In the genomic region with DNA sequence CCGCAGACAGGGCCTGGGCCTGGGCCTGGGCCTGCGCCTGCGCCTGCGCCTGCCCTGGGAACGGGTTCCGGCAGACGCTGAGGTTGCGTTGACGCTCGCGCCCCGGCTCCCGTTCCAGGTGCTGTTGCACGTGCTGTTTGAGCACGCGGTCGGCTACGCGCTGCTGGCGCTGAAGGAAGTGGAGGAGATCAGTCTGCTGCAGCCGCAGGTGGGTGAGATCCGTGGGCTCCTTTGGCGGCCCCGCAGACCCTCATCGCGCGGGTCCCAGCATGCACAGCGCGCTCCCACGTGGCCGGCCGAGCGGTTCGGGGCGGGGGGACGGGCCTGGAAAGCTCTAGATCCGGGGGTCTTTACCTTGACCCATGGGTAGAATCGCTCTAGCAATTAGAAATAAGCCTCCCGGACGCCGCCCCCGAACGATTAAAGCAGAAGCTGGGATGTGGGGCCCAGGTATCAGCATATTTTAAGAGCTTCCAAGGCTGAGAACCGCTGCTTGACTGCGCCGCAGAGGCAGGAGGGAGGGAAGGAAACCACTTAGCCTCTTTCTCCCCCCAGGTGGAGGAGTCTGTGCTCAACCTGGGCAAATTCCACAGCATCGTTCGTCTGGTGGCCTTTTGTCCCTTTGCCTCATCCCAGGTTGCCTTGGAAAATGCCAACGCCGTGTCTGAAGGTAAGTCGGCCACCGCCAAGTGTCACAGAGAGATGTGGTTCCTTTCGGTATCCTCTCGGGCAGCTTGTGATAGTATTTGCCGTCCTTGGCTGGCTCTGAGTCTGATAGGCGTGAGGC, we compare ENCODE assay signal across 8 cellular contexts. TPM values are rescaled to one million over a fixed set of nuclear protein-coding genes. Genes with fewer than 3 reads are reported as not detected.
DNase-seq lines count a peak whose midpoint lies in the region; ATAC-seq and TF ChIP-seq lines count a peak whose summit lies in the region.

No MANE protein-coding gene starts in this region.

- CTCF ChIA-PET in activated CD4-positive, alpha-beta T cell treated with anti-CD3 and anti-CD28 coated beads for 36 hours (lab: Charles Lee) = interaction anchor here (0.7 to 2.1 kb wide), 4 partner anchors 8 to 131 kb away, joined by 3 to 24 read pairs (median 6); no protein-coding TSS in a partner anchor

- TF ChIP-seq CTCF in adrenal gland (IDR thresholded peaks at IDR 0.05) (no peak), hepatocyte (IDR thresholded peaks at IDR 0.05; ENCODE audit: poor library complexity) (peak; percentile 5), sigmoid colon (IDR thresholded peaks at IDR 0.05) (no peak)

- POLR2A ChIA-PET in activated CD4-positive, alpha-beta T cell treated with anti-CD3 and anti-CD28 coated beads for 36 hours (lab: Charles Lee) = interaction anchor here (0.6 to 2.9 kb wide), 10 partner anchors 11 to 1093 kb away, joined by 3 to 19 read pairs (median 5); a partner anchor contains a TSS

- H3K27ac ChIP-seq in adrenal gland = peak overlapping the region in 4 of 5 donors; percentile 48 to 94 (median 88)
- H3K27ac ChIP-seq in hepatocyte = peak overlapping the region; percentile 86
- H3K27ac ChIP-seq in sigmoid colon = peak overlapping the region; percentile 87 to 96 (median 92)

- DNase-seq in activated CD4-positive, alpha-beta T cell treated with anti-CD3 and anti-CD28 coated beads for 36 hours = no peak
- DNase-seq in activated CD4-positive, alpha-beta T cell treated with anti-CD3 and anti-CD28 coated beads, Interleukin-2, amount 50 U/mL, for 1 hour = no peak
- DNase-seq in NCI-H1105 treated with DMSO at 0.1 percent for 48 hours (lab: John Stamatoyannopoulos, UW) (peak; percentile 51), adrenal gland (peak in 5 of 7 donors; percentile 37 to 53 (median 42)), hepatocyte (ENCODE audit: low spot score) (peak; percentile 32), sigmoid colon (no peak), foreskin melanocyte (no peak)

- peaks cover 42% of the 10 kb centered on the region for H3K4me1 Mint-ChIP-seq in activated CD4-positive, alpha-beta T cell treated with anti-CD3 and anti-CD28 coated beads for 36 hours

- peak overlapping the region; percentile 89 for H3K27ac Mint-ChIP-seq in activated CD4-positive, alpha-beta T cell treated with anti-CD3 and anti-CD28 coated beads for 36 hours

- no peaks in the 10 kb centered on the region for H3K27me3 Mint-ChIP-seq in activated CD4-positive, alpha-beta T cell treated with anti-CD3 and anti-CD28 coated beads for 36 hours

- intact Hi-C loops in activated CD4-positive, alpha-beta T cell treated with anti-CD3 and anti-CD28 coated beads for 36 hours (cut with DNase I, micrococcal nuclease) = loop anchor here (1.0 to 5.0 kb wide), 10 partner anchors 11 to 818 kb away; a partner anchor contains a TSS
- intact Hi-C loops in adrenal gland (cut with DNase I) = loop anchor here in 1 of 2 donors (10.0 kb wide), 1 partner anchor 128 kb away; no protein-coding TSS in a partner anchor
- intact Hi-C loops in sigmoid colon (cut with DNase I) = loop anchor here (1.0 to 5.0 kb wide), 6 partner anchors 10 to 551 kb away; a partner anchor contains a TSS

- peak overlapping the region; percentile 95 for H3K4me2 ChIP-seq in hepatocyte

- peak overlapping the region; percentile 87 for H3K4me3 Mint-ChIP-seq in activated CD4-positive, alpha-beta T cell treated with anti-CD3 and anti-CD28 coated beads for 36 hours

- H3K9me3 ChIP-seq in adrenal gland (replicated peaks in 1 of 3) (no peaks in the 10 kb centered on the region), hepatocyte (ENCODE audit: low read depth) (no peaks in the 10 kb centered on the region), sigmoid colon (no peaks in the 10 kb centered on the region)

- H3K36me3 ChIP-seq in adrenal gland (replicated peaks in 1 of 2) = peaks cover 0 to 41% of the 10 kb centered on the region in 2 donors
- H3K36me3 ChIP-seq in hepatocyte (replicated peaks; ENCODE audit: insufficient read depth, low read depth) = peaks cover 7% of the 10 kb centered on the region
- H3K36me3 ChIP-seq in sigmoid colon = peaks cover 30 to 42% (median 35%) of the 10 kb centered on the region in 4 donors

- H4K20me1 ChIP-seq in hepatocyte (ENCODE audit: insufficient read depth, poor library complexity, severe bottlenecking) = peaks cover 16% of the 10 kb centered on the region

- H3K9me2 ChIP-seq in hepatocyte (replicated peaks; ENCODE audit: insufficient read depth) = no peaks in the 10 kb centered on the region

- H3K4me3 ChIP-seq in adrenal gland (peak overlapping the region; percentile 76 to 98 (median 95)), hepatocyte (peak overlapping the region; percentile 86), sigmoid colon (peak overlapping the region; percentile 67 to 97 (median 90))

- TF ChIP-seq POLR2A in adrenal gland (IDR thresholded peaks at IDR 0.05) (no peak), sigmoid colon (IDR thresholded peaks at IDR 0.05) (no peak)

- no peaks in the 10 kb centered on the region for H3K27me3 ChIP-seq in adrenal gland
- H3K27me3 ChIP-seq in hepatocyte = no peaks in the 10 kb centered on the region
- H3K27me3 ChIP-seq in sigmoid colon = no peaks in the 10 kb centered on the region

- 0 to 3% (median 1%) methylated on average over 10 to 56 of the region's 56 CpGs for WGBS in adrenal gland, 4 donors
- under 1% methylated on average over 53 of the region's 56 CpGs for WGBS in hepatocyte (ENCODE audit: low lambda C conversion rate, missing lambda C conversion rate)
- 0% methylated on average over 56 of the region's 56 CpGs for WGBS in sigmoid colon, 2 donors

- H3K36me3 Mint-ChIP-seq in activated CD4-positive, alpha-beta T cell treated with anti-CD3 and anti-CD28 coated beads for 36 hours (ENCODE audit: low read depth) = peaks cover 51% of the 10 kb centered on the region

- TF ChIP-seq EP300 in sigmoid colon (IDR thresholded peaks at IDR 0.05) = no peak

- H3K9me3 Mint-ChIP-seq in activated CD4-positive, alpha-beta T cell treated with anti-CD3 and anti-CD28 coated beads for 36 hours (ENCODE audit: low read depth) = no peaks in the 10 kb centered on the region

- ATAC-seq in activated CD4-positive, alpha-beta T cell treated with anti-CD3 and anti-CD28 coated beads for 36 hours = peak; percentile 45
- ATAC-seq in HG02588 (IDR thresholded peaks at IDR 0.05; ENCODE audit: unreplicated experiment) = peak; percentile 38

- H3K4me1 ChIP-seq in adrenal gland (replicated peaks in 1 of 2) = peaks cover 17 to 19% of the 10 kb centered on the region in 2 donors
- peaks cover 15% of the 10 kb centered on the region for H3K4me1 ChIP-seq in hepatocyte (ENCODE audit: insufficient read depth)
- H3K4me1 ChIP-seq in sigmoid colon = peaks cover 0 to 31% (median 21%) of the 10 kb centered on the region in 4 donors

- H2AFZ ChIP-seq in hepatocyte = peak overlapping the region; percentile 77

- H3K79me2 ChIP-seq in hepatocyte = peaks cover 38% of the 10 kb centered on the region

RNA-seq across cellular contexts. Expression of a gene that starts 0.5 kb away (rescaled TPM):
- total RNA-seq in activated CD4-positive, alpha-beta T cell treated with anti-CD3 and anti-CD28 coated beads for 36 hours = 100 to 1,000 TPM; 504 to 532 TPM
- total RNA-seq in adrenal gland = 100 to 1,000 TPM in 1 of 8 donors, 10 to 100 TPM in 7; 52.5 to 116 (median 72.9) TPM
- 100 to 1,000 TPM; 126 to 181 (median 166) TPM for polyA plus RNA-seq in adrenal gland
- 102 TPM in 2 replicates for total RNA-seq in hepatocyte
- 190 and 192 TPM in 2 replicates for polyA plus RNA-seq in hepatocyte
- total RNA-seq in sigmoid colon = 10 to 100 TPM; 53.2 to 69.8 (median 65.2) TPM
- 100 to 1,000 TPM in 1 of 3 donors, 10 to 100 TPM in 2; 33.6 to 152 (median 47.6) TPM for polyA plus RNA-seq in sigmoid colon

RNA-seq across cellular contexts. Expression of a gene that starts 11.1 kb away (rescaled TPM):
- 100 to 1,000 TPM in 1 of 2 experiments, 10 to 100 TPM in 1; 92.4 to 115 TPM for total RNA-seq in activated CD4-positive, alpha-beta T cell treated with anti-CD3 and anti-CD28 coated beads for 36 hours
- 100 to 1,000 TPM in 6 of 8 donors, 10 to 100 TPM in 2; 79.0 to 220 (median 111) TPM for total RNA-seq in adrenal gland
- 100 to 1,000 TPM; 101 to 113 (median 104) TPM for polyA plus RNA-seq in adrenal gland
- total RNA-seq in hepatocyte = 91.4 and 93.8 TPM in 2 replicates
- 91.1 and 128 TPM in 2 replicates for polyA plus RNA-seq in hepatocyte
- total RNA-seq in sigmoid colon = 100 to 1,000 TPM; 105 to 131 (median 122) TPM
- polyA plus RNA-seq in sigmoid colon = 100 to 1,000 TPM; 103 to 121 (median 112) TPM

RNA-seq across cellular contexts. Expression of a gene that starts 39.7 kb away (rescaled TPM):
- total RNA-seq in activated CD4-positive, alpha-beta T cell treated with anti-CD3 and anti-CD28 coated beads for 36 hours = 1 to 10 TPM; 3.7 to 4.3 TPM
- total RNA-seq in adrenal gland = 10 to 100 TPM in 4 of 8 donors, 1 to 10 TPM in 4; 2.8 to 13.3 (median 10.2) TPM
- polyA plus RNA-seq in adrenal gland = 10 to 100 TPM in 2 of 3 donors, 1 to 10 TPM in 1; 1.6 to 29.7 (median 14.1) TPM
- 10.7 and 11.6 TPM in 2 replicates for total RNA-seq in hepatocyte
- polyA plus RNA-seq in hepatocyte = 17.9 and 27.1 TPM in 2 replicates
- total RNA-seq in sigmoid colon = 10 to 100 TPM; 14.8 to 37.5 (median 30.8) TPM
- 1 to 10 TPM; 1.2 to 4.6 (median 1.2) TPM for polyA plus RNA-seq in sigmoid colon

Comparison
In these comparisons a context has a peak if more than half of its experiments do, and no peak if none do; other contexts are left out.
1. DNase-seq: peak in NCI-H1105 treated with DMSO at 0.1 percent for 48 hours (single experiment), adrenal gland (5 of 7) and hepatocyte (single experiment); none in activated CD4-positive, alpha-beta T cell treated with anti-CD3 and anti-CD28 coated beads for 36 hours (single experiment), activated CD4-positive, alpha-beta T cell treated with anti-CD3 and anti-CD28 coated beads, Interleukin-2, amount 50 U/mL, for 1 hour (single experiment), sigmoid colon (single experiment) and foreskin melanocyte (single experiment).
2. Peak in every context shown above with its lines, with median percentiles within 50 percentile points of each other: H3K27ac ChIP-seq and H3K4me3 ChIP-seq.